ENCODE assay signal across 31 cellular contexts in genomic region chr9:88161144-88161543, GRCh38. TPM values are rescaled to one million over a fixed set of nuclear protein-coding genes. Genes with fewer than 3 reads are reported as not detected.
"Had no signal": no experiment of that assay in that cellular context is flagged by ENCODE, and none has a peak within 500 bp of the region (broad histone marks: within the 10 kb centered on the region; RNA-seq: fewer than 3 reads in every experiment).

No MANE protein-coding gene starts in this region.

- H3K4me3 Mint-ChIP-seq: activated CD8-positive, alpha-beta memory T cell treated with anti-CD3 and anti-CD28 coated beads, Interleukin-2, amount 10 ng/mL, durations not matched to agents 7 days and 5 days; activated CD8-positive, alpha-beta T cell treated with anti-CD3 and anti-CD28 coated beads, Interleukin-2, amount 10 ng/mL, durations not matched to agents 7 days and 5 days; activated naive CD4-positive, alpha-beta T cell treated with anti-CD3 and anti-CD28 coated beads, Interleukin-2, amount 50 U/mL, for 24 hours; activated naive CD8-positive, alpha-beta T cell treated with anti-CD3 and anti-CD28 coated beads, Interleukin-2, amount 50 U/mL, for 24 hours; natural killer cell; stimulated activated effector memory CD8-positive, alpha-beta T cell treated with anti-CD3 and anti-CD28 coated beads, Interleukin-12 subunit alpha, Interleukin-12 subunit beta, amount 100 ng/mL, for 72 hours; stimulated activated naive CD8-positive, alpha-beta T cell treated with anti-CD3 and anti-CD28 coated beads, Interleukin-15, Interleukin-2, amounts not matched to agents 100 ng/mL and 50 ng/mL, for 24 hours; T-helper 17 cell; type B pancreatic cell; WTC11 had no signal

- H3K4me1 Mint-ChIP-seq: activated CD8-positive, alpha-beta memory T cell treated with anti-CD3 and anti-CD28 coated beads, Interleukin-2, amount 10 ng/mL, durations not matched to agents 7 days and 5 days; activated naive CD4-positive, alpha-beta T cell treated with anti-CD3 and anti-CD28 coated beads, Interleukin-2, amount 50 U/mL, for 24 hours; activated naive CD8-positive, alpha-beta T cell treated with anti-CD3 and anti-CD28 coated beads, Interleukin-2, amount 50 U/mL, for 24 hours; stimulated activated effector memory CD8-positive, alpha-beta T cell treated with anti-CD3 and anti-CD28 coated beads, Interleukin-12 subunit alpha, Interleukin-12 subunit beta, amount 100 ng/mL, for 72 hours; T-helper 17 cell had no signal

- H3K36me3 Mint-ChIP-seq: activated CD8-positive, alpha-beta memory T cell treated with anti-CD3 and anti-CD28 coated beads, Interleukin-2, amount 10 ng/mL, durations not matched to agents 7 days and 5 days; activated naive CD4-positive, alpha-beta T cell treated with anti-CD3 and anti-CD28 coated beads, Interleukin-2, amount 50 U/mL, for 24 hours; natural killer cell; stimulated activated effector memory CD8-positive, alpha-beta T cell treated with anti-CD3 and anti-CD28 coated beads, Interleukin-12 subunit alpha, Interleukin-12 subunit beta, amount 100 ng/mL, for 72 hours; type B pancreatic cell; WTC11 had no signal

- H3K4me3 ChIP-seq: breast epithelium, lower lobe of right lung, ovary, right lobe of liver, skin epidermis, thoracic aorta had no signal

- H3K9me3 ChIP-seq: breast epithelium, lower lobe of right lung, ovary, right lobe of liver, thoracic aorta had no signal

- DNase-seq: activated CD8-positive, alpha-beta memory T cell treated with anti-CD3 and anti-CD28 coated beads, Interleukin-2, amount 10 ng/mL, durations not matched to agents 7 days and 5 days; activated CD8-positive, alpha-beta T cell treated with anti-CD3 and anti-CD28 coated beads, Interleukin-2, amount 10 ng/mL, durations not matched to agents 7 days and 5 days; activated naive CD8-positive, alpha-beta T cell treated with anti-CD3 and anti-CD28 coated beads, Interleukin-2, amount 50 U/mL, for 24 hours; activated T-cell treated with anti-CD3 and anti-CD28 coated beads, Interleukin-2, amount 50 U/mL, for 48 hours; central memory CD4-positive, alpha-beta T cell; foreskin fibroblast; head of caudate nucleus; hippocampal formation; lower lobe of right lung; mesenchymal stem cell; natural killer cell; ovary; right lobe of liver; stimulated activated CD4-positive, alpha-beta T cell treated with anti-CD3 and anti-CD28 coated beads, Interleukin-12 subunit alpha, Interleukin-12 subunit beta, amount 100 ng/mL, for 4 hours; stimulated activated CD4-positive, alpha-beta T cell treated with anti-CD3 and anti-CD28 coated beads, Interleukin-4, amount 100 ng/mL, for 24 hours; T-helper 17 cell had no signal

- H3K27ac Mint-ChIP-seq: activated CD8-positive, alpha-beta memory T cell treated with anti-CD3 and anti-CD28 coated beads, Interleukin-2, amount 10 ng/mL, durations not matched to agents 7 days and 5 days; activated CD8-positive, alpha-beta T cell treated with anti-CD3 and anti-CD28 coated beads, Interleukin-2, amount 10 ng/mL, durations not matched to agents 7 days and 5 days; activated naive CD4-positive, alpha-beta T cell treated with anti-CD3 and anti-CD28 coated beads, Interleukin-2, amount 50 U/mL, for 24 hours; activated naive CD8-positive, alpha-beta T cell treated with anti-CD3 and anti-CD28 coated beads, Interleukin-2, amount 50 U/mL, for 24 hours; activated T-helper 2 cell treated with anti-CD3 and anti-CD28 coated beads, Interferon-gamma antibody, Interleukin-2, Interleukin-4, amounts not matched to agents 10 μg/mL and 5 μg/mL and 100 μg/mL, durations not matched to agents 14 hours and 24 hours and 36 hours; natural killer cell; progenitor cell of endocrine pancreas; stimulated activated effector memory CD8-positive, alpha-beta T cell treated with anti-CD3 and anti-CD28 coated beads, Interleukin-12 subunit alpha, Interleukin-12 subunit beta, amount 100 ng/mL, for 72 hours; stimulated activated naive CD8-positive, alpha-beta T cell treated with anti-CD3 and anti-CD28 coated beads, Interleukin-15, Interleukin-2, amounts not matched to agents 100 ng/mL and 50 ng/mL, for 24 hours; T-helper 17 cell; type B pancreatic cell; WTC11 had no signal

- H3K27me3 ChIP-seq: breast epithelium, ovary, right lobe of liver had no signal

- H3K36me3 ChIP-seq: breast epithelium, lower lobe of right lung, ovary, right lobe of liver, thoracic aorta had no signal

- ATAC-seq: activated CD8-positive, alpha-beta memory T cell treated with anti-CD3 and anti-CD28 coated beads, Interleukin-2, amount 10 ng/mL, durations not matched to agents 7 days and 5 days; activated CD8-positive, alpha-beta T cell treated with anti-CD3 and anti-CD28 coated beads, Interleukin-2, amount 10 ng/mL, durations not matched to agents 7 days and 5 days; activated naive CD8-positive, alpha-beta T cell treated with anti-CD3 and anti-CD28 coated beads, Interleukin-2, amount 50 U/mL, for 24 hours; esophagus mucosa; left lobe of liver; lower lobe of right lung; natural killer cell; right lobe of liver; stimulated activated effector memory CD8-positive, alpha-beta T cell treated with anti-CD3 and anti-CD28 coated beads, Interleukin-12 subunit alpha, Interleukin-12 subunit beta, amount 100 ng/mL, for 72 hours; T-helper 17 cell; WTC11 had no signal

- H3K9me3 Mint-ChIP-seq: activated naive CD4-positive, alpha-beta T cell treated with anti-CD3 and anti-CD28 coated beads, Interleukin-2, amount 50 U/mL, for 24 hours; activated T-helper 2 cell treated with anti-CD3 and anti-CD28 coated beads, Interferon-gamma antibody, Interleukin-2, Interleukin-4, amounts not matched to agents 10 μg/mL and 5 μg/mL and 100 μg/mL, durations not matched to agents 14 hours and 24 hours and 36 hours; natural killer cell; stimulated activated effector memory CD8-positive, alpha-beta T cell treated with anti-CD3 and anti-CD28 coated beads, Interleukin-12 subunit alpha, Interleukin-12 subunit beta, amount 100 ng/mL, for 72 hours; type B pancreatic cell had no signal

- H3K27ac ChIP-seq: breast epithelium, lower lobe of right lung, ovary, right lobe of liver, skin epidermis, thoracic aorta had no signal

- H3K4me1 ChIP-seq: breast epithelium, lower lobe of right lung, right lobe of liver had no signal

RNA-seq across cellular contexts. Expression of gene SPATA31C2, which starts 22.9 kb away (rescaled TPM):
- total RNA-seq: activated CD8-positive, alpha-beta memory T cell treated with anti-CD3 and anti-CD28 coated beads, Interleukin-2, amount 10 ng/mL, durations not matched to agents 7 days and 5 days; activated CD8-positive, alpha-beta T cell treated with anti-CD3 and anti-CD28 coated beads, Interleukin-2, amount 10 ng/mL, durations not matched to agents 7 days and 5 days; activated T-helper 2 cell treated with anti-CD3 and anti-CD28 coated beads, Interferon-gamma antibody, Interleukin-2, Interleukin-4, amounts not matched to agents 10 μg/mL and 5 μg/mL and 100 μg/mL, durations not matched to agents 14 hours and 24 hours and 36 hours; breast epithelium; esophagus mucosa; kidney epithelial cell; left lobe of liver; lower lobe of right lung; mononuclear cell; natural killer cell; progenitor cell of endocrine pancreas; right lobe of liver; subcutaneous adipose tissue; T-helper 17 cell; thoracic aorta had no signal
